ENCODE assay signal across 1 cellular context in the genomic region with DNA sequence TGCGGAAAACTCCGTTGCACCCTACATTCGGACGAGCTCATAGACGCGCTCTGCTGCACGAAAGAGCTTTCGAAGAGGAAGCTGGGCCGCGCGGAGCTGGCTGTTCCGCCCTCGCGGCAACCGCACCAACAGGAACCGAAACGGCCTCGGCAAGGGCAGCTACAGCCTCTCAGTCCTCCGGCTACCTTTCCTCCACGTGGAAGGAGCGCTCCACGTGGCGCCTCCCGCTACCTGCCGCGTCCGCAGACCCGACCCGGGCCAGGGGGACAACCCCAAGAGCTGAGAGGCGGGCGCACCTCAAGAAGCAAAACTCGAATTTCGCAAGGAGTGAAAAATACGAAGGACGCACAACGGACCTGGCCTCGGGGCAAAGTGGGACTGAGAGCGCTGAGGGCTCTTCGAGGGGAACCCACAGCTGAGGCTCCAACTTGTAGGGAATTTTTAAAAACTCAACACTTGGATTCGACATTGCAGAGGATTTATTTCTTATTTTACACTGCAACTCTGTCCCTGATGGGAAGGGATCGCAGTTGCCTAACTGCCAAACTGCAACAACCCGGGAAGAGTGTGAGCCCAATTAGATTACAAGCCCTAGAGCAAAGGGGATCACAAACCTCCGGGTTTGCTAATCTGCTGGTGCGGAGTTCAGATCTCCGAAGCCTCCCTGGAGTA.
TF ChIP-seq lines count a peak whose summit lies in the region.

No MANE protein-coding gene starts in this region.

TF ChIP-seq in GM23338, 12 proteins besides CTCF, POLR2A, EP300 and RAD21 (continued from another document):
- peak; percentile 73 for TF ChIP-seq EZH2phosphoT487 (IDR thresholded peaks at IDR 0.05; ENCODE audit: unreplicated experiment)
